ENCODE assay signal across 19 cellular contexts in the genomic region with DNA sequence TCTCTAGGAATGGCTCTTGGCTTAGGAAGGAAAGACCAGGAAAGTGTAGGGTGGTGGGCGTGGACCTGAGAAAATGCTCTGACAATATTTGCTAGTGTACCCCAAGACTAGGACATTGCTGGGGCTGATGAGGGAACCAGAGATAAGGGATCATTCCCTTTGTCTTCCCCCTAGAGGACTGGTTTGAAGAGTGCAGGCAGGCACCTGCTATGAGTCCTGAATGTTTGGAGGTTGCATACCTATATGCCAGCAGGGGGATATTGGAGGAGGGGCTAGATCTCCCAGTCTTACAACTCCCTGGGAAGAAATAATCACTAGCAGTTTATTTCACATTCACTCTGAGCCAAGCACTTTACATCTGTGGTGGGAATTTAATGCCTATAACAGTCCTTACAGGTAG. TPM values are rescaled to one million over a fixed set of nuclear protein-coding genes. Genes with fewer than 3 reads are reported as not detected.
DNase-seq lines count a peak whose midpoint lies in the region; ATAC-seq, FAIRE-seq and TF ChIP-seq lines count a peak whose summit lies in the region.
"Had no signal": no experiment of that assay in that cellular context is flagged by ENCODE, and none has a peak within 500 bp of the region (broad histone marks: within the 10 kb centered on the region; RNA-seq: fewer than 3 reads in every experiment).

No MANE protein-coding gene starts in this region.

- H3K27me3 ChIP-seq in CD8-positive, alpha-beta T cell (ENCODE audit: insufficient read depth, low read length) = no peaks in the 10 kb centered on the region

- H3K36me3 ChIP-seq in CD8-positive, alpha-beta T cell (ENCODE audit: insufficient read depth, low read length) = no peaks in the 10 kb centered on the region

- no peaks in the 10 kb centered on the region for H3K36me3 Mint-ChIP-seq in CD8-positive, alpha-beta T cell
- H3K36me3 Mint-ChIP-seq: naive thymus-derived CD4-positive, alpha-beta T cell had no signal

- H3K4me1 ChIP-seq in CD8-positive, alpha-beta T cell (ENCODE audit: insufficient read depth, low read length) = no peaks in the 10 kb centered on the region

- no peak overlapping the region for H3K27ac Mint-ChIP-seq in CD8-positive, alpha-beta T cell
- H3K27ac Mint-ChIP-seq: activated T-cell treated with anti-CD3 and anti-CD28 coated beads, Interleukin-2, amount 50 U/mL, for 72 hours; naive thymus-derived CD4-positive, alpha-beta T cell had no signal

- H3K4me1 Mint-ChIP-seq in CD8-positive, alpha-beta T cell (ENCODE audit: low read depth) = peaks cover 5% of the 10 kb centered on the region

- CTCF ChIA-PET in CD8-positive, alpha-beta T cell (lab: Charles Lee) = no interaction called here
- CTCF ChIA-PET in HEK293T (lab: Yijun Ruan, JAX) = no interaction called here

- H3K9me3 ChIP-seq in CD8-positive, alpha-beta T cell (ENCODE audit: low read length) = no peaks in the 10 kb centered on the region

- no peak overlapping the region for H3K4me3 Mint-ChIP-seq in CD8-positive, alpha-beta T cell
- H3K4me3 Mint-ChIP-seq: activated T-cell treated with anti-CD3 and anti-CD28 coated beads, Interleukin-2, amount 50 U/mL, for 72 hours; naive thymus-derived CD4-positive, alpha-beta T cell had no signal

- peak; percentile 29 for ATAC-seq in CD8-positive, alpha-beta T cell
- ATAC-seq in HG02840 (IDR thresholded peaks at IDR 0.05; ENCODE audit: low FRiP score, unreplicated experiment) (no peak), Right ventricle myocardium superior (ENCODE audit: poor library complexity) (no peak)
- ATAC-seq: activated T-cell treated with anti-CD3 and anti-CD28 coated beads, Interleukin-2, amount 50 U/mL, for 72 hours; left lobe of liver; naive thymus-derived CD4-positive, alpha-beta T cell; Right ventricle myocardium inferior had no signal

- H3K4me3 ChIP-seq in CD8-positive, alpha-beta T cell (ENCODE audit: low read depth, low read length) = no peak overlapping the region

- no peak for FAIRE-seq in D721Med (lab: Jason Lieb, UNC)

- H3K9me3 Mint-ChIP-seq in CD8-positive, alpha-beta T cell = no peaks in the 10 kb centered on the region
- H3K9me3 Mint-ChIP-seq: activated T-cell treated with anti-CD3 and anti-CD28 coated beads, Interleukin-2, amount 50 U/mL, for 72 hours; naive thymus-derived CD4-positive, alpha-beta T cell had no signal

- DNase-seq in CD8-positive, alpha-beta T cell = no peak
- DNase-seq in HEK293T (ENCODE audit: extremely low spot score) (peak; percentile 43), SW480 (ENCODE audit: low spot score) (peak; percentile 37), iPS DF 4.7 (ENCODE audit: extremely low read depth, low spot score) (peak; percentile 49), D721Med (ENCODE audit: insufficient read length, low spot score) (no peak), HuH-7.5 (ENCODE audit: low spot score) (no peak), Right ventricle myocardium superior (no peak)
- DNase-seq: activated T-cell treated with anti-CD3 and anti-CD28 coated beads, Interleukin-2, amount 50 U/mL, for 72 hours; AML-193; head of caudate nucleus; naive thymus-derived CD4-positive, alpha-beta T cell; NCI-H187 treated with DMSO at 0.1 percent for 48 hours; NCI-H526 treated with DMSO at 0.1 percent for 48 hours; substantia nigra; T1000 had no signal

- H3K27ac ChIP-seq in CD8-positive, alpha-beta T cell (ENCODE audit: low read depth, low read length) = no peak overlapping the region
- H3K27ac ChIP-seq: epithelial cell of prostate had no signal

- POLR2A ChIA-PET in CD8-positive, alpha-beta T cell (lab: Charles Lee) = no interaction called here
- POLR2A ChIA-PET in HEK293T (lab: Yijun Ruan, JAX) = no interaction called here

- intact Hi-C loops in CD8-positive, alpha-beta T cell (cut with DNase I, micrococcal nuclease) = loop anchor here in 1 of 2 experiments (5.0 kb wide), 1 partner anchor 1435 kb away; no protein-coding TSS in a partner anchor
- intact Hi-C loops in Right ventricle myocardium superior (cut with DNase I) = no loop called here

- no peaks in the 10 kb centered on the region for H3K27me3 Mint-ChIP-seq in CD8-positive, alpha-beta T cell (ENCODE audit: low read depth)

- TF ChIP-seq CTCF in CD8-positive, alpha-beta T cell (IDR thresholded peaks at IDR 0.05) = no peak
- TF ChIP-seq CTCF in D721Med (IDR thresholded peaks at IDR 0.05; ENCODE audit: insufficient read depth, missing control alignments) = no peak

TF ChIP-seq in HEK293T, 16 proteins besides CTCF, POLR2A, EP300 and RAD21:
- TF ChIP-seq NFRKB (IDR thresholded peaks at IDR 0.05) (no peak), ELF4 (IDR thresholded peaks at IDR 0.05) (no peak), TARDBP (IDR thresholded peaks at IDR 0.05) (no peak), SP1 (IDR thresholded peaks at IDR 0.05) (no peak), LEF1 (IDR thresholded peaks at IDR 0.05; ENCODE audit: borderline replicate concordance) (no peak), ZNF384 (IDR thresholded peaks at IDR 0.05) (no peak), HDGF (IDR thresholded peaks at IDR 0.05; ENCODE audit: borderline replicate concordance) (no peak), FOXM1 (IDR thresholded peaks at IDR 0.05; ENCODE audit: borderline replicate concordance) (no peak), SUZ12 (IDR thresholded peaks at IDR 0.05) (no peak), BHLHE40 (IDR thresholded peaks at IDR 0.05; ENCODE audit: borderline replicate concordance) (no peak), ARNT (IDR thresholded peaks at IDR 0.05) (no peak)
- TF ChIP-seq, protein P1, sequence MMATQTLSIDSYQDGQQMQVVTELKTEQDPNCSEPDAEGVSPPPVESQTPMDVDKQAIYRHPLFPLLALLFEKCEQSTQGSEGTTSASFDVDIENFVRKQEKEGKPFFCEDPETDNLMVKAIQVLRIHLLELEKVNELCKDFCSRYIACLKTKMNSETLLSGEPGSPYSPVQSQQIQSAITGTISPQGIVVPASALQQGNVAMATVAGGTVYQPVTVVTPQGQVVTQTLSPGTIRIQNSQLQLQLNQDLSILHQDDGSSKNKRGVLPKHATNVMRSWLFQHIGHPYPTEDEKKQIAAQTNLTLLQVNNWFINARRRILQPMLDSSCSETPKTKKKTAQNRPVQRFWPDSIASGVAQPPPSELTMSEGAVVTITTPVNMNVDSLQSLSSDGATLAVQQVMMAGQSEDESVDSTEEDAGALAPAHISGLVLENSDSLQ (IDR thresholded peaks at IDR 0.05) = no peak

RNA-seq across cellular contexts. Expression of a gene that starts 6.0 kb away (rescaled TPM):
- total RNA-seq in CD8-positive, alpha-beta T cell = 10 to 100 TPM; 48.2 to 51.7 TPM
- total RNA-seq in Right ventricle myocardium superior = 7.9 TPM

RNA-seq across cellular contexts. Expression of a gene that starts 23.0 kb away (rescaled TPM):
- total RNA-seq in CD8-positive, alpha-beta T cell = 10 to 100 TPM; 70.7 to 74.4 TPM
- 17.8 TPM for total RNA-seq in Right ventricle myocardium superior

Comparison
In these comparisons a context has a peak if more than half of its experiments do, and no peak if none do; other contexts are left out.
1. DNase-seq: peak in HEK293T (single experiment), SW480 (single experiment) and iPS DF 4.7 (single experiment); none in CD8-positive, alpha-beta T cell (0 of 7), D721Med (single experiment), HuH-7.5 (single experiment) and Right ventricle myocardium superior (single experiment).